Comparison of ENCODE assay signal across 11 cellular contexts in the genomic region with DNA sequence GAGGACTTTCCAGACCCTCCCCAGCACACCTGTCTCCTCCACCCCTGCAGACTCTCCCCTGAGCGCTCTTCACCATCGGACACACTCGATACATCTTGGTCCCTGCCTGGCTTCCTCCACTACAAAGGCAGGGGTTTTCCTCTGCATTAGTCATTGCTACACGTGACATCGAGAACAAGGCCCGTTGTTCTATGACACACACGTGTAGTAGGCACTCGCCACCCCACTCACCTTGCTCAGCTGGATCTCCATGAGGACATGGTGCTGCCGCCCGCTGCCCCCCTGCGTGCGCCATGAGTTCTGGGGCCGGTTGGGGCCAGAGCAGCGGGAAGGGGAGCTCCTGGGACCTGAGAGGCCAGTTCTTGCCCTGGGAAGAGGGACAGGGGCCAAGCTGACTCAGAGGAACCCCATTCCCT. TPM values are rescaled to one million over a fixed set of nuclear protein-coding genes. Genes with fewer than 3 reads are reported as not detected.
DNase-seq lines count a peak whose midpoint lies in the region; ATAC-seq and TF ChIP-seq lines count a peak whose summit lies in the region.
"Had no signal": no experiment of that assay in that cellular context is flagged by ENCODE, and none has a peak within 500 bp of the region (broad histone marks: within the 10 kb centered on the region; RNA-seq: fewer than 3 reads in every experiment).

No MANE protein-coding gene starts in this region.

- DNase-seq in activated CD8-positive, alpha-beta memory T cell treated with anti-CD3 and anti-CD28 coated beads, Interleukin-2, amount 50 U/mL, for 48 hours: peak; percentile 70
- DNase-seq in epithelial cell of esophagus (ENCODE audit: low read depth) (peak; percentile 89), left ventricle myocardium superior (no peak), NCI-H446 (lab: John Stamatoyannopoulos, UW) (no peak), NCI-H226 (no peak), NCI-H2107 (lab: John Stamatoyannopoulos, UW) (no peak)
- DNase-seq in stimulated activated CD8-positive, alpha-beta memory T cell treated with anti-CD3 and anti-CD28 coated beads, Interleukin-15, amount 100 ng/mL, for 1 hour (ENCODE audit: low read depth): peak; percentile 38
- DNase-seq: KG1, SK-N-SH had no signal

- no peak for ATAC-seq in left ventricle myocardium superior

- no peak for TF ChIP-seq CTCF in epithelial cell of esophagus (IDR thresholded peaks at IDR 0.05; ENCODE audit: insufficient read depth, low read depth, low read length, missing control alignments)

- peaks cover 4 to 5% (median 5%) of the 10 kb centered on the region in 3 donors for H3K4me1 Mint-ChIP-seq in IgD-negative memory B cell

- intact Hi-C loops in left ventricle myocardium superior (cut with micrococcal nuclease): no loop called here

- no peak overlapping the region for H3K4me3 ChIP-seq in epithelial cell of esophagus (ENCODE audit: low read length)
- H3K4me3 ChIP-seq: smooth muscle cell had no signal

- H3K9me3 Mint-ChIP-seq in IgD-negative memory B cell: no peaks in the 10 kb centered on the region

- peak overlapping the region; percentile 34 to 95 (median 95) for H3K27ac Mint-ChIP-seq in IgD-negative memory B cell

- peak overlapping the region in 2 of 4 donors; percentile 5 to 24 for H3K4me3 Mint-ChIP-seq in IgD-negative memory B cell

- peaks cover 1% of the 10 kb centered on the region for H3K36me3 Mint-ChIP-seq in IgD-negative memory B cell

- no peaks in the 10 kb centered on the region for H3K27me3 Mint-ChIP-seq in IgD-negative memory B cell

RNA-seq across cellular contexts. Expression of a gene that starts 16.7 kb away (rescaled TPM):
- 3.9 TPM for polyA plus RNA-seq in IgD-negative memory B cell
- 13.0 TPM for total RNA-seq in left ventricle myocardium superior

RNA-seq across cellular contexts. Expression of a gene that starts 21.9 kb away (rescaled TPM):
- 210 TPM for polyA plus RNA-seq in IgD-negative memory B cell
- 52.5 TPM for total RNA-seq in left ventricle myocardium superior

RNA-seq across cellular contexts. Expression of a gene that starts 24.2 kb away (rescaled TPM):
- 11.4 TPM for polyA plus RNA-seq in IgD-negative memory B cell
- 18.4 TPM for total RNA-seq in left ventricle myocardium superior

RNA-seq across cellular contexts. Expression of a gene that starts 35.4 kb away (rescaled TPM):
- polyA plus RNA-seq in IgD-negative memory B cell: not detected
- not detected for total RNA-seq in left ventricle myocardium superior
- total RNA-seq: smooth muscle cell had no signal
- polyA plus RNA-seq: SK-N-SH had no signal

RNA-seq across cellular contexts. Expression of a gene that starts 55.8 kb away (rescaled TPM):
- polyA plus RNA-seq in IgD-negative memory B cell: 0.15 TPM
- 0.40 TPM for total RNA-seq in left ventricle myocardium superior

Comparison
In these comparisons a context has a peak if more than half of its experiments do, and no peak if none do; other contexts are left out.
1. DNase-seq: peak in activated CD8-positive, alpha-beta memory T cell treated with anti-CD3 and anti-CD28 coated beads, Interleukin-2, amount 50 U/mL, for 48 hours (single experiment), epithelial cell of esophagus (single experiment) and stimulated activated CD8-positive, alpha-beta memory T cell treated with anti-CD3 and anti-CD28 coated beads, Interleukin-15, amount 100 ng/mL, for 1 hour (single experiment); none in left ventricle myocardium superior (single experiment), NCI-H446 (0 of 2), NCI-H226 (single experiment) and NCI-H2107 (single experiment).